Comparison of ENCODE assay signal across 14 cellular contexts in genomic region chr1:192907545-192908243, GRCh38.
A peak's percentile ranks its signal among the peaks of the same experiment; 100 is the strongest.
DNase-seq lines count a peak whose midpoint lies in the region; ATAC-seq and TF ChIP-seq lines count a peak whose summit lies in the region.
"Had no signal": no experiment of that assay in that cellular context is flagged by ENCODE, and none has a peak within 500 bp of the region (broad histone marks: within the 10 kb centered on the region; RNA-seq: fewer than 3 reads in every experiment).

No MANE protein-coding gene starts in this region.

- ATAC-seq in GM18868 (IDR thresholded peaks at IDR 0.05; ENCODE audit: unreplicated experiment) = peak; percentile 36
- ATAC-seq in HG03521 (IDR thresholded peaks at IDR 0.05; ENCODE audit: unreplicated experiment) = peak; percentile 56
- peak; percentile 32 for ATAC-seq in effector memory CD8-positive, alpha-beta T cell (replicated peaks)
- no peak for ATAC-seq in HG03460 (IDR thresholded peaks at IDR 0.05; ENCODE audit: unreplicated experiment)

- H3K27me3 Mint-ChIP-seq in effector memory CD8-positive, alpha-beta T cell = peaks cover 0 to 11% of the 10 kb centered on the region in 2 donors

- TF ChIP-seq CTCF in prostate gland (IDR thresholded peaks at IDR 0.05) = no peak

- H3K9me3 ChIP-seq in prostate gland = no peaks in the 10 kb centered on the region
- H3K9me3 ChIP-seq: colonic mucosa had no signal

- no peak for TF ChIP-seq POLR2A in prostate gland (IDR thresholded peaks at IDR 0.05)

- H3K4me1 ChIP-seq in prostate gland (replicated peaks) = no peaks in the 10 kb centered on the region
- H3K4me1 ChIP-seq: colonic mucosa had no signal

- no peak overlapping the region for H3K4me3 Mint-ChIP-seq in effector memory CD8-positive, alpha-beta T cell
- H3K4me3 Mint-ChIP-seq: immature natural killer cell had no signal

- peak overlapping the region; percentile 2 to 47 for H3K27ac ChIP-seq in prostate gland
- H3K27ac ChIP-seq: colonic mucosa had no signal

- H3K4me1 Mint-ChIP-seq in effector memory CD8-positive, alpha-beta T cell (ENCODE audit: low read depth in 2 of 2) = peaks cover 0 to 2% of the 10 kb centered on the region in 2 donors

- H3K36me3 Mint-ChIP-seq in effector memory CD8-positive, alpha-beta T cell (ENCODE audit: insufficient read depth) = no peaks in the 10 kb centered on the region

- no peak overlapping the region for H3K27ac Mint-ChIP-seq in effector memory CD8-positive, alpha-beta T cell
- H3K27ac Mint-ChIP-seq: immature natural killer cell had no signal

- H3K36me3 ChIP-seq in prostate gland = no peaks in the 10 kb centered on the region
- H3K36me3 ChIP-seq: colonic mucosa had no signal

- H3K9me3 Mint-ChIP-seq in effector memory CD8-positive, alpha-beta T cell = no peaks in the 10 kb centered on the region

- no peak for DNase-seq in effector memory CD8-positive, alpha-beta T cell
- no peak for DNase-seq in prostate gland (ENCODE audit: low spot score)
- no peak for DNase-seq in NCI-H2227 treated with DMSO at 0.1 percent for 48 hours (lab: John Stamatoyannopoulos, UW)
- DNase-seq in NCI-H748 treated with DMSO at 0.1 percent for 48 hours (lab: John Stamatoyannopoulos, UW) = no peak
- DNase-seq in stimulated activated CD4-positive, alpha-beta T cell treated with anti-CD3 and anti-CD28 coated beads, Interleukin-1b, Interleukin-23, amount 100 ng/mL, for 48 hours = no peak
- DNase-seq: colonic mucosa; DMS 273 treated with DMSO at 0.1 percent for 48 hours; immature natural killer cell; NCI-H1092 treated with DMSO at 0.1 percent for 48 hours; SHP77 treated with DMSO at 0.1 percent for 48 hours; stimulated activated CD8-positive, alpha-beta memory T cell treated with anti-CD3 and anti-CD28 coated beads, Interleukin-4, amount 100 ng/mL, for 48 hours had no signal

- no peaks in the 10 kb centered on the region for H3K27me3 ChIP-seq in prostate gland (replicated peaks; ENCODE audit: insufficient read depth)
- H3K27me3 ChIP-seq: colonic mucosa had no signal

- 61% methylated on average over 2 of the region's 2 CpGs for WGBS in prostate gland

- intact Hi-C loops in prostate gland (cut with DNase I) = no loop called here

- H3K4me3 ChIP-seq in prostate gland = no peak overlapping the region
- H3K4me3 ChIP-seq: colonic mucosa had no signal
